ENCODE assay signal across 8 cellular contexts in genomic region chr13:97344250-97345175, GRCh38.
DNase-seq lines count a peak whose midpoint lies in the region; ATAC-seq and TF ChIP-seq lines count a peak whose summit lies in the region.

No MANE protein-coding gene starts in this region.

- peaks cover 8% of the 10 kb centered on the region for H3K36me3 ChIP-seq in BJ (ENCODE audit: control insufficient read depth, insufficient read depth, low read length)

- H3K27ac Mint-ChIP-seq in activated T-helper 1 cell treated with anti-CD3 and anti-CD28 coated beads, Interleukin-12 subunit alpha, Interleukin-12 subunit beta, Interleukin-2, Interleukin-4 antibody, amounts not matched to agents 30 ng/mL and 10 ng/mL and 1 ng/mL, durations not matched to agents 14 hours and 24 hours and 36 hours = no peak overlapping the region

- no peaks in the 10 kb centered on the region for H3K4me1 Mint-ChIP-seq in activated T-helper 1 cell treated with anti-CD3 and anti-CD28 coated beads, Interleukin-12 subunit alpha, Interleukin-12 subunit beta, Interleukin-2, Interleukin-4 antibody, amounts not matched to agents 30 ng/mL and 10 ng/mL and 1 ng/mL, durations not matched to agents 14 hours and 24 hours and 36 hours (ENCODE audit: low read depth)

- intact Hi-C loops in activated T-helper 1 cell treated with anti-CD3 and anti-CD28 coated beads, Interleukin-12 subunit alpha, Interleukin-12 subunit beta, Interleukin-2, Interleukin-4 antibody, amounts not matched to agents 30 ng/mL and 10 ng/mL and 1 ng/mL, durations not matched to agents 14 hours and 24 hours and 36 hours (cut with micrococcal nuclease) = loop anchor here (1.0 to 5.0 kb wide), 6 partner anchors 15 to 327 kb away; no protein-coding TSS in a partner anchor

- CTCF ChIA-PET in BJ (lab: Yijun Ruan, JAX) = interaction anchor here (0.6 to 6.6 kb wide), 20 partner anchors 9 to 275 kb away, joined by 3 to 68 read pairs (median 4); partner anchors contain the start of gene MBNL2

- H3K27me3 Mint-ChIP-seq in activated T-helper 1 cell treated with anti-CD3 and anti-CD28 coated beads, Interleukin-12 subunit alpha, Interleukin-12 subunit beta, Interleukin-2, Interleukin-4 antibody, amounts not matched to agents 30 ng/mL and 10 ng/mL and 1 ng/mL, durations not matched to agents 14 hours and 24 hours and 36 hours (ENCODE audit: insufficient read depth) = no peaks in the 10 kb centered on the region

- no peak overlapping the region for H3K4me3 Mint-ChIP-seq in activated T-helper 1 cell treated with anti-CD3 and anti-CD28 coated beads, Interleukin-12 subunit alpha, Interleukin-12 subunit beta, Interleukin-2, Interleukin-4 antibody, amounts not matched to agents 30 ng/mL and 10 ng/mL and 1 ng/mL, durations not matched to agents 14 hours and 24 hours and 36 hours

- POLR2A ChIA-PET in BJ (lab: Charles Lee) = no interaction called here

- DNase-seq in BJ (ENCODE audit: low read depth) (no peak), NCI-H748 treated with DMSO at 0.1 percent for 48 hours (lab: John Stamatoyannopoulos, UW) (peak; percentile 35), foreskin fibroblast (peak; percentile 49 to 83), omental fat pad (ENCODE audit: low spot score) (no peak)
- peak; percentile 12 for DNase-seq in activated T-helper 1 cell treated with anti-CD3 and anti-CD28 coated beads, Interleukin-12 subunit alpha, Interleukin-12 subunit beta, Interleukin-2, Interleukin-4 antibody, amounts not matched to agents 30 ng/mL and 10 ng/mL and 1 ng/mL, durations not matched to agents 14 hours and 24 hours and 36 hours (ENCODE audit: low spot score)

- H3K4me3 ChIP-seq in BJ (ENCODE audit: low read depth, low read length) = no peak overlapping the region
- no peak overlapping the region for H3K4me3 ChIP-seq in foreskin fibroblast (ENCODE audit: low read depth in 1 of 2, low read length in 2 of 2)

- H3K9me3 Mint-ChIP-seq in activated T-helper 1 cell treated with anti-CD3 and anti-CD28 coated beads, Interleukin-12 subunit alpha, Interleukin-12 subunit beta, Interleukin-2, Interleukin-4 antibody, amounts not matched to agents 30 ng/mL and 10 ng/mL and 1 ng/mL, durations not matched to agents 14 hours and 24 hours and 36 hours = no peaks in the 10 kb centered on the region

- H3K36me3 Mint-ChIP-seq in activated T-helper 1 cell treated with anti-CD3 and anti-CD28 coated beads, Interleukin-12 subunit alpha, Interleukin-12 subunit beta, Interleukin-2, Interleukin-4 antibody, amounts not matched to agents 30 ng/mL and 10 ng/mL and 1 ng/mL, durations not matched to agents 14 hours and 24 hours and 36 hours (ENCODE audit: low read depth) = peaks cover 2% of the 10 kb centered on the region

- ATAC-seq in GM18867 (IDR thresholded peaks at IDR 0.05; ENCODE audit: unreplicated experiment) = peak; percentile 78
- peak; percentile 72 for ATAC-seq in HG03175 (IDR thresholded peaks at IDR 0.05; ENCODE audit: unreplicated experiment)
- ATAC-seq in omental fat pad (ENCODE audit: low FRiP score) = peak; percentile 50
- ATAC-seq in HG03025 (IDR thresholded peaks at IDR 0.05; ENCODE audit: low FRiP score, unreplicated experiment) = no peak

- no peaks in the 10 kb centered on the region for H3K27me3 ChIP-seq in BJ (ENCODE audit: control insufficient read depth, insufficient read depth, low read length)

- TF ChIP-seq CTCF in BJ (IDR thresholded peaks at IDR 0.05; ENCODE audit: insufficient read depth, low read depth, low read length) = peak; percentile 74
- peak; percentile 72 for TF ChIP-seq CTCF in foreskin fibroblast (IDR thresholded peaks at IDR 0.05; ENCODE audit: low read depth, low read length)
- TF ChIP-seq CTCF in omental fat pad (IDR thresholded peaks at IDR 0.05) = peak in 1 of 3 donors; percentile 26

Comparison
In these comparisons a context has a peak if more than half of its experiments do, and no peak if none do; other contexts are left out.
1. DNase-seq: peak in NCI-H748 treated with DMSO at 0.1 percent for 48 hours (single experiment), activated T-helper 1 cell treated with anti-CD3 and anti-CD28 coated beads, Interleukin-12 subunit alpha, Interleukin-12 subunit beta, Interleukin-2, Interleukin-4 antibody, amounts not matched to agents 30 ng/mL and 10 ng/mL and 1 ng/mL, durations not matched to agents 14 hours and 24 hours and 36 hours (single experiment) and foreskin fibroblast (2 of 2); none in BJ (single experiment) and omental fat pad (single experiment).